ENCODE assay signal across 1 cellular context in genomic region chr16:48050871-48051270, GRCh38.
TF ChIP-seq lines count a peak whose summit lies in the region.

No MANE protein-coding gene starts in this region.

TF ChIP-seq in GM23338, 12 proteins besides CTCF, POLR2A, EP300 and RAD21 (continued from another document):
- TF ChIP-seq REST (IDR thresholded peaks at IDR 0.05; ENCODE audit: unreplicated experiment) (no peak), JUNB (IDR thresholded peaks at IDR 0.05; ENCODE audit: unreplicated experiment) (no peak), ZNF114 (CRISPR knock-in tag; IDR thresholded peaks at IDR 0.05) (no peak), POLR2AphosphoS5 (IDR thresholded peaks at IDR 0.05; ENCODE audit: low read depth) (no peak), ZNF331 (CRISPR knock-in tag; IDR thresholded peaks at IDR 0.05; ENCODE audit: low read depth) (no peak), ZNF462 (CRISPR knock-in tag; IDR thresholded peaks at IDR 0.05) (no peak), EZH2phosphoT487 (IDR thresholded peaks at IDR 0.05; ENCODE audit: unreplicated experiment) (no peak), CREB1 (CRISPR knock-in tag; IDR thresholded peaks at IDR 0.05; ENCODE audit: low read depth) (no peak), STAT1 (IDR thresholded peaks at IDR 0.05; ENCODE audit: unreplicated experiment) (no peak), ETS1 (IDR thresholded peaks at IDR 0.05) (no peak), EZH2 (IDR thresholded peaks at IDR 0.05; ENCODE audit: low read depth, unreplicated experiment) (no peak)
